In genomic region chr5:149583394-149583793, GRCh38 we compare ENCODE assay signal across 9 cellular contexts. TPM values are rescaled to one million over a fixed set of nuclear protein-coding genes. Genes with fewer than 3 reads are reported as not detected.
DNase-seq lines count a peak whose midpoint lies in the region; ATAC-seq and TF ChIP-seq lines count a peak whose summit lies in the region.
"Had no signal": no experiment of that assay in that cellular context is flagged by ENCODE, and none has a peak within 500 bp of the region (broad histone marks: within the 10 kb centered on the region; RNA-seq: fewer than 3 reads in every experiment).

No MANE protein-coding gene starts in this region.

- peak overlapping the region in 4 of 5 experiments; percentile 35 to 48 (median 40) for H3K4me3 Mint-ChIP-seq in brain

- H3K9me3 ChIP-seq in spleen, result no peaks in the 10 kb centered on the region

- peaks cover 0 to 3% (median 0%) of the 10 kb centered on the region in 5 experiments for H3K9me3 Mint-ChIP-seq in brain

- no peak for TF ChIP-seq CTCF in brain (conservative IDR thresholded peaks at IDR 0.05)
- TF ChIP-seq CTCF in spleen (IDR thresholded peaks at IDR 0.05 in 8 of 11, conservative IDR thresholded peaks at IDR 0.05 in 3 of 11), result no peak

- ATAC-seq in HG03521 (IDR thresholded peaks at IDR 0.05; ENCODE audit: unreplicated experiment) (no peak), HG02678 (IDR thresholded peaks at IDR 0.05; ENCODE audit: unreplicated experiment) (no peak)

- H3K36me3 ChIP-seq in spleen, result no peaks in the 10 kb centered on the region

- TF ChIP-seq POLR2A in spleen (IDR thresholded peaks at IDR 0.05), result no peak

- H3K27me3 Mint-ChIP-seq in brain, result peaks cover 39% of the 10 kb centered on the region

- peak overlapping the region in 4 of 5 experiments; percentile 63 to 92 (median 76) for H3K27ac Mint-ChIP-seq in brain

- WGBS in spleen, 5 donors, result 76 to 100% (median 83%) methylated on average over 1 of the region's 1 CpG; no CpG with 5 or more reads in 1 of the 5 donors

- no peaks in the 10 kb centered on the region for H3K27me3 ChIP-seq in layer of hippocampus (ENCODE audit: control insufficient read depth, insufficient read depth, low read length)
- H3K27me3 ChIP-seq in spleen (replicated peaks in 1 of 7), result peaks cover 0 to 26% (median 4%) of the 10 kb centered on the region in 7 donors

- H3K36me3 Mint-ChIP-seq in brain, result no peaks in the 10 kb centered on the region

- H3K4me3 ChIP-seq in spleen, result no peak overlapping the region

- peaks cover 42% of the 10 kb centered on the region for H3K4me1 Mint-ChIP-seq in brain

- H3K27ac ChIP-seq in layer of hippocampus (ENCODE audit: low read depth, low read length) (peak overlapping the region; percentile 87), spleen (peak overlapping the region in 5 of 8 donors; percentile 1 to 41 (median 17))

- peak; percentile 14 for DNase-seq in NCI-H1105 (lab: John Stamatoyannopoulos, UW)
- no peak for DNase-seq in spleen
- no peak for DNase-seq in activated CD4-positive, alpha-beta T cell treated with anti-CD3 and anti-CD28 coated beads for 1 hour
- DNase-seq in SKM-1 treated with dmso at 0.1 percent for 144 hours (lab: John Stamatoyannopoulos, UW; ENCODE audit: unreplicated experiment), result no peak
- DNase-seq: NCI-H526 had no signal

- peaks cover 0 to 31% (median 18%) of the 10 kb centered on the region in 6 donors for H3K4me1 ChIP-seq in spleen

- intact Hi-C loops in spleen (cut with DNase I; ENCODE audit: low total_unique reads), result no loop called here

RNA-seq across cellular contexts. Expression of gene ARHGEF37, which starts 2.1 kb away (rescaled TPM):
- polyA plus RNA-seq in brain (ENCODE audit: insufficient read depth, low read depth, low replicate concordance) (12.7 TPM), spleen (1 to 10 TPM in 1 of 3 donors, under 1 TPM in 2; 0.99 to 1.3 (median 1.00) TPM)
- 1 to 10 TPM in 6 of 7 donors, under 1 TPM in 1; 0.77 to 3.5 (median 1.4) TPM for total RNA-seq in spleen

RNA-seq across cellular contexts. Expression of gene CSNK1A1, which starts 32.2 kb away (rescaled TPM):
- polyA plus RNA-seq in brain (ENCODE audit: insufficient read depth, low read depth, low replicate concordance), result 66.7 TPM
- total RNA-seq in spleen, result 100 to 1,000 TPM; 165 to 223 (median 196) TPM
- polyA plus RNA-seq in spleen, result 10 to 100 TPM; 31.9 to 64.7 (median 43.4) TPM
